In the genomic region with DNA sequence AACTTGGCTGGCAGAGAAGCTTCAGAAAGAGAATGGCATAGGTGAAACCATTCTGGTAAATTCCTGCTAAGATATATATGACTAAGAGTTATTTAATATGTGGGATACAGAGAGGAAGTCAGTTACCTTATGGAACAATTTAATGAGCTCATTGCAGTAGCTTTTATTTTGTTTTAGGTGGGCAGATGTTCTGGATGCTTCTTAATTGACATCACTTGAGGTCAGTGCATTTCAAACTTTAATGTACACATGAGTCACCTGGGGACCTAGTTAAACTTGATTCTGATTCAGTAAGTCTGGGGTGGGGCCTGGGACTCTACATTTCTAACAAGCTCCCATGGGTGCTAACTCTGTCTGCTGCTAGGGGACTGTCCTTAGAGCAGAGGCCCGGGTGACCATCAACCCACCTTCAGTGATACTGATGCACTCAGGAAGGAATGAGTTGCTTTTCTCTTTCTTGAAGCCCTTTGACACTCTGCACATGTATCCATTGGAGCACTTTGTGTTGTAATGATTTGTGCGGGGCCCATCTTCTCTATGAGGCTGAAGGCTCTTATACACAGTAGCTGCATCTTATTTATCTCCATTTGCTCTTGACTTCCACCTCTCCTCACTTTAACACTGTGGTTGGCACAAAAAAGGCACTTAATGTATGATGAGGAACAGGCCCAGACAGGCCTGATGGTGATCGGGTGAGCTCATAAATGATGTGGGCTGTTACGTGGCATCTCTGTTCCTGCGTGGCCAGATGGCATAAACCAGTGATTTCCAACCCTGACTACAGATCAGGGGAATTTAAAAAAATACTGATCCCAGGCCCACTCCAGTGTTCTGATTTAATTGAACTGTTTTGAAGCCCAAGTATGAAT, we compare ENCODE assay signal across 17 cellular contexts. TPM values are rescaled to one million over a fixed set of nuclear protein-coding genes. Genes with fewer than 3 reads are reported as not detected.
DNase-seq lines count a peak whose midpoint lies in the region; ATAC-seq, FAIRE-seq and TF ChIP-seq lines count a peak whose summit lies in the region.
"Had no signal": no experiment of that assay in that cellular context is flagged by ENCODE, and none has a peak within 500 bp of the region (broad histone marks: within the 10 kb centered on the region; RNA-seq: fewer than 3 reads in every experiment).

No MANE protein-coding gene starts in this region.

- DNase-seq in DMS79 (lab: John Stamatoyannopoulos, UW), result peak; percentile 78
- peak; percentile 6 for DNase-seq in HCT116 (ENCODE audit: low read depth, low spot score)
- no peak for DNase-seq in RWPE2 (ENCODE audit: low spot score)
- DNase-seq in islet precursor cell, result peak; percentile 43
- DNase-seq in small intestine, result no peak
- no peak for DNase-seq in 8988T
- DNase-seq in H7, result no peak
- DNase-seq in C1 segment of cervical spinal cord (lab: John Stamatoyannopoulos, UW), result no peak
- DNase-seq: activated CD4-positive, alpha-beta T cell treated with anti-CD3 and anti-CD28 coated beads for 36 hours; activated T-cell treated with anti-CD3 and anti-CD28 coated beads for 4 hours; hypothalamus; naive thymus-derived CD8-positive, alpha-beta T cell; NCI-H1092; Right ventricle myocardium superior; stimulated activated CD4-positive, alpha-beta T cell treated with anti-CD3 and anti-CD28 coated beads, Interleukin-1b, Interleukin-23, amount 100 ng/mL, for 48 hours had no signal

- 90 to 91% (median 90%) methylated on average over 5 of the region's 5 CpGs for WGBS in small intestine, 3 donors

- RAD21 ChIA-PET in HCT116 (lab: Charles Lee; ENCODE audit: low non-redundant PET in 1 of 2, low total read pairs in 2 of 2, uncharacterized antibody in 2 of 2, unreplicated experiment in 2 of 2), result no interaction called here

- peak; percentile 38; the same call in 1 of the 2 replicates for ATAC-seq in HCT116
- peak; percentile 80 for ATAC-seq in RWPE2 (ENCODE audit: low read depth)
- ATAC-seq: activated CD4-positive, alpha-beta T cell treated with anti-CD3 and anti-CD28 coated beads for 36 hours; naive thymus-derived CD8-positive, alpha-beta T cell had no signal

- H3K4me1 ChIP-seq in HCT116 (ENCODE audit: control insufficient read depth in 1 of 2, insufficient read depth in 2 of 2, low read length in 2 of 2) (peaks cover 0 to 20% of the 10 kb centered on the region in 2 experiments; a peak in 2 of 4 replicates), RWPE2 (ENCODE audit: insufficient read depth, poor library complexity, severe bottlenecking) (peaks cover 33% of the 10 kb centered on the region), small intestine (ENCODE audit: control insufficient read depth in 2 of 2, insufficient read depth in 1 of 2, low read depth in 1 of 2, low read length in 1 of 2) (no peaks in the 10 kb centered on the region)

- CTCF ChIA-PET in HCT116 (lab: Charles Lee), result interaction anchor here (1.0 kb wide), 1 partner anchor 249 kb away, joined by 3 read pairs; no protein-coding TSS in a partner anchor

- no peak for FAIRE-seq in small intestine (lab: Jason Lieb, UNC)
- FAIRE-seq: G401.6 had no signal

- TF ChIP-seq CTCF in HCT116 (IDR thresholded peaks at IDR 0.05 in 2 of 3, conservative IDR thresholded peaks at IDR 0.05 in 1 of 3; ENCODE audit: borderline replicate concordance in 1 of 3, insufficient read depth in 1 of 3, low read depth in 2 of 3, low read length in 2 of 3) (no peak), RWPE2 (IDR thresholded peaks at IDR 0.05; ENCODE audit: poor library complexity, severe bottlenecking) (no peak)

- intact Hi-C loops in HCT116 (cut with micrococcal nuclease), result no loop called here

- H3K27me3 ChIP-seq in HCT116 (ENCODE audit: insufficient read depth, low read length) (0 out of 2 replicates have a peak, but pooled peaks cover 4% of the 10 kb centered on the region), RWPE2 (ENCODE audit: insufficient read depth, poor library complexity, severe bottlenecking) (no peaks in the 10 kb centered on the region), small intestine (ENCODE audit: control insufficient read depth in 2 of 2, insufficient read depth in 2 of 2, low read length in 2 of 2) (no peaks in the 10 kb centered on the region), H7 (ENCODE audit: control insufficient read depth, insufficient read depth, low read length) (no peaks in the 10 kb centered on the region)

- no peak overlapping the region for H3K9ac ChIP-seq in HCT116 (ENCODE audit: low read length)

- no TSS peak for BruUV-seq in HCT116 (replicated peaks; lab: Mats Ljungman, UMichigan)

- POLR2A ChIA-PET in HCT116 (lab: Charles Lee), result no interaction called here

- H3K4me3 ChIP-seq in HCT116 (replicated peaks in 1 of 2; ENCODE audit: low read depth in 1 of 2, low read length in 2 of 2) (no peak overlapping the region), RWPE2 (ENCODE audit: severe bottlenecking) (no peak overlapping the region), small intestine (ENCODE audit: low read depth in 1 of 2, low read length in 2 of 2) (no peak overlapping the region), H7 (ENCODE audit: insufficient read depth, low read depth, low read length) (no peak overlapping the region)
- H3K4me3 ChIP-seq: thoracic aorta had no signal

- no peaks in the 10 kb centered on the region for H3K9me2 ChIP-seq in HCT116 (ENCODE audit: insufficient read depth)

- no peaks in the 10 kb centered on the region for H3K79me2 ChIP-seq in HCT116 (ENCODE audit: insufficient read depth, low read length)

- H4K20me1 ChIP-seq in HCT116 (ENCODE audit: insufficient read depth), result no peaks in the 10 kb centered on the region

- H3K9me3 ChIP-seq in HCT116 (ENCODE audit: control insufficient read depth in 1 of 2, insufficient read depth in 1 of 2, low read depth in 1 of 2, low read length in 2 of 2) (no peaks in the 10 kb centered on the region), RWPE2 (ENCODE audit: severe bottlenecking) (peaks cover 5% of the 10 kb centered on the region), small intestine (ENCODE audit: control insufficient read depth, low read depth) (no peaks in the 10 kb centered on the region)
- H3K9me3 ChIP-seq: thoracic aorta had no signal

- no peaks in the 10 kb centered on the region for H3K36me3 ChIP-seq in HCT116 (ENCODE audit: control insufficient read depth in 1 of 2, insufficient read depth in 2 of 2, low read length in 2 of 2)
- H3K36me3 ChIP-seq in RWPE2 (ENCODE audit: low read depth), result no peaks in the 10 kb centered on the region
- H3K36me3 ChIP-seq in small intestine (ENCODE audit: control insufficient read depth in 2 of 2, insufficient read depth in 2 of 2, low read length in 2 of 2), result no peaks in the 10 kb centered on the region
- H3K36me3 ChIP-seq in H7 (replicated peaks; ENCODE audit: control insufficient read depth, insufficient read depth, low read length), result no peaks in the 10 kb centered on the region
- H3K36me3 ChIP-seq: thoracic aorta had no signal

- H3K27ac ChIP-seq in HCT116 (ENCODE audit: low read depth, low read length) (no peak overlapping the region), RWPE2 (ENCODE audit: poor library complexity, severe bottlenecking) (peak overlapping the region; percentile 94), small intestine (ENCODE audit: low read depth in 1 of 2, low read length in 1 of 2) (no peak overlapping the region)
- H3K27ac ChIP-seq: thoracic aorta had no signal

- TF ChIP-seq POLR2A in HCT116 (IDR thresholded peaks at IDR 0.05; ENCODE audit: borderline replicate concordance, extremely low read depth, insufficient read depth, insufficient read length), result no peak

- peak overlapping the region; percentile 40 for H3K4me2 ChIP-seq in HCT116 (ENCODE audit: low read length)

- no peak for TF ChIP-seq RAD21 in HCT116 (IDR thresholded peaks at IDR 0.05; ENCODE audit: low read depth)

- H2AFZ ChIP-seq in HCT116 (ENCODE audit: low read depth, low read length, poor library complexity, severe bottlenecking), result no peak overlapping the region

TF ChIP-seq in HCT116, 20 proteins besides CTCF, POLR2A, EP300 and RAD21:
- TF ChIP-seq, protein P1, sequence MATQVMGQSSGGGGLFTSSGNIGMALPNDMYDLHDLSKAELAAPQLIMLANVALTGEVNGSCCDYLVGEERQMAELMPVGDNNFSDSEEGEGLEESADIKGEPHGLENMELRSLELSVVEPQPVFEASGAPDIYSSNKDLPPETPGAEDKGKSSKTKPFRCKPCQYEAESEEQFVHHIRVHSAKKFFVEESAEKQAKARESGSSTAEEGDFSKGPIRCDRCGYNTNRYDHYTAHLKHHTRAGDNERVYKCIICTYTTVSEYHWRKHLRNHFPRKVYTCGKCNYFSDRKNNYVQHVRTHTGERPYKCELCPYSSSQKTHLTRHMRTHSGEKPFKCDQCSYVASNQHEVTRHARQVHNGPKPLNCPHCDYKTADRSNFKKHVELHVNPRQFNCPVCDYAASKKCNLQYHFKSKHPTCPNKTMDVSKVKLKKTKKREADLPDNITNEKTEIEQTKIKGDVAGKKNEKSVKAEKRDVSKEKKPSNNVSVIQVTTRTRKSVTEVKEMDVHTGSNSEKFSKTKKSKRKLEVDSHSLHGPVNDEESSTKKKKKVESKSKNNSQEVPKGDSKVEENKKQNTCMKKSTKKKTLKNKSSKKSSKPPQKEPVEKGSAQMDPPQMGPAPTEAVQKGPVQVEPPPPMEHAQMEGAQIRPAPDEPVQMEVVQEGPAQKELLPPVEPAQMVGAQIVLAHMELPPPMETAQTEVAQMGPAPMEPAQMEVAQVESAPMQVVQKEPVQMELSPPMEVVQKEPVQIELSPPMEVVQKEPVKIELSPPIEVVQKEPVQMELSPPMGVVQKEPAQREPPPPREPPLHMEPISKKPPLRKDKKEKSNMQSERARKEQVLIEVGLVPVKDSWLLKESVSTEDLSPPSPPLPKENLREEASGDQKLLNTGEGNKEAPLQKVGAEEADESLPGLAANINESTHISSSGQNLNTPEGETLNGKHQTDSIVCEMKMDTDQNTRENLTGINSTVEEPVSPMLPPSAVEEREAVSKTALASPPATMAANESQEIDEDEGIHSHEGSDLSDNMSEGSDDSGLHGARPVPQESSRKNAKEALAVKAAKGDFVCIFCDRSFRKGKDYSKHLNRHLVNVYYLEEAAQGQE (IDR thresholded peaks at IDR 0.05; ENCODE audit: low read depth), result no peak
- TF ChIP-seq ELF1 (IDR thresholded peaks at IDR 0.05; ENCODE audit: borderline replicate concordance, low read depth) (no peak), JUND (IDR thresholded peaks at IDR 0.05) (peak; percentile 38; the same call in 1 of the 2 replicates), FOSL1 (IDR thresholded peaks at IDR 0.05; ENCODE audit: low read depth) (peak; percentile 43; the same call in 1 of the 2 replicates)
TF ChIP-seq in HCT116: peak in this region for 2.

RNA-seq across cellular contexts. Expression of a gene that starts 47.8 kb away (rescaled TPM):
- 2.6 TPM for total RNA-seq in HCT116 (2021; ENCODE audit: unreplicated experiment)
- polyA plus RNA-seq in HCT116 (2012), result 3.6 and 4.1 TPM in 2 replicates
- polyA plus RNA-seq in small intestine, result 10 to 100 TPM in 1 of 3 donors, 1 to 10 TPM in 2; 1.9 to 26.9 (median 8.7) TPM
- 5.5 and 7.2 TPM in 2 replicates for total RNA-seq in H7 (2014; rRNA removed; shearing (Covaris generic))
- total RNA-seq: naive thymus-derived CD8-positive, alpha-beta T cell had no signal
- polyA plus RNA-seq: naive thymus-derived CD8-positive, alpha-beta T cell had no signal

Comparison
In these comparisons a context has a peak if more than half of its experiments do, and no peak if none do; other contexts are left out.
1. DNase-seq: peak in DMS79 (single experiment), HCT116 (single experiment) and islet precursor cell (single experiment); none in RWPE2 (single experiment), small intestine (single experiment), 8988T (single experiment), H7 (single experiment) and C1 segment of cervical spinal cord (0 of 14).